ENCODE assay signal across 8 cellular contexts in genomic region chr3:128153156-128154011, GRCh38. TPM values are rescaled to one million over a fixed set of nuclear protein-coding genes. Genes with fewer than 3 reads are reported as not detected.
A peak's percentile ranks its signal among the peaks of the same experiment; 100 is the strongest.
DNase-seq lines count a peak whose midpoint lies in the region; TF ChIP-seq lines count a peak whose summit lies in the region.

TSS of gene EEFSEC (plus strand) at chr3:128153481. CDS start at chr3:128153508, 27 bp downstream.

- no peaks in the 10 kb centered on the region for H3K27me3 ChIP-seq in stomach

- no peak for TF ChIP-seq EP300 in stomach (IDR thresholded peaks at IDR 0.05)

- peaks cover 7% of the 10 kb centered on the region for H3K9me3 Mint-ChIP-seq in neural crest cell

- WGBS in stomach, 5 donors, result 0 to 1% (median 0%) methylated on average over 16 to 95 of the region's 95 CpGs

- TF ChIP-seq CTCF in LNCaP clone FGC (IDR thresholded peaks at IDR 0.05; ENCODE audit: control insufficient read depth, extremely low read depth, insufficient read depth), result no peak
- TF ChIP-seq CTCF in neural crest cell (conservative IDR thresholded peaks at IDR 0.05), result no peak
- TF ChIP-seq CTCF in stomach (IDR thresholded peaks at IDR 0.05), result peak in 1 of 7 experiments; percentile 17

- H3K4me1 ChIP-seq in ES-I3 (ENCODE audit: insufficient read depth, low read length), result no peaks in the 10 kb centered on the region
- peaks cover 6 to 18% (median 12%) of the 10 kb centered on the region in 4 donors for H3K4me1 ChIP-seq in stomach

- TF ChIP-seq POLR2A in Raji (IDR thresholded peaks at IDR 0.05; ENCODE audit: insufficient read depth, low read depth, low read length) (peak; percentile 79), stomach (IDR thresholded peaks at IDR 0.05) (no peak)

- intact Hi-C loops in stomach (cut with DNase I; ENCODE audit: low total_unique reads), result no loop called here

- peak within 1 kb of the TSS; percentile 81 for H3K9ac ChIP-seq in ES-I3 (ENCODE audit: low read depth, low read length)

- H3K4me3 Mint-ChIP-seq in neural crest cell, result peak within 1 kb of the TSS; percentile 95

- DNase-seq in H4 (ENCODE audit: low spot score), result peak; percentile 79
- DNase-seq in LNCaP clone FGC (ENCODE audit: low read depth), result peak; percentile 41
- peak; percentile 81 for DNase-seq in activated effector memory CD4-positive, alpha-beta T cell treated with Interleukin-2 at 50 U/mL for 16 hours
- peak; percentile 47 for DNase-seq in fibroblast of the conjunctiva (ENCODE audit: low read depth)
- peak; percentile 80 for DNase-seq in neural crest cell (ENCODE audit: low read depth, low spot score)
- DNase-seq in stomach, result peak; percentile 85

- H3K27me3 Mint-ChIP-seq in neural crest cell (ENCODE audit: low read depth), result peaks cover 29% of the 10 kb centered on the region

- H3K4me3 ChIP-seq in LNCaP clone FGC (ENCODE audit: low read depth, low read length) (peak within 1 kb of the TSS; percentile 77), stomach (peak within 1 kb of the TSS; percentile 83 to 99 (median 95))

- H3K4me1 Mint-ChIP-seq in neural crest cell, result peaks cover 10% of the 10 kb centered on the region

- peak within 1 kb of the TSS; percentile 88 to 96 (median 91) for H3K27ac ChIP-seq in stomach

- peak within 1 kb of the TSS; percentile 92 for H3K27ac Mint-ChIP-seq in neural crest cell (ENCODE audit: unreplicated experiment)

- H3K36me3 Mint-ChIP-seq in neural crest cell (ENCODE audit: low read depth), result peaks cover 25% of the 10 kb centered on the region

- H3K9me3 ChIP-seq in ES-I3 (ENCODE audit: control insufficient read depth, insufficient read depth, low read length) (no peaks in the 10 kb centered on the region), stomach (no peaks in the 10 kb centered on the region)

- H3K36me3 ChIP-seq in ES-I3 (ENCODE audit: insufficient read depth, low read length) (no peaks in the 10 kb centered on the region), stomach (peaks cover 0 to 18% (median 13%) of the 10 kb centered on the region in 4 donors)

RNA-seq across cellular contexts. Expression of gene EEFSEC, which starts in this region (rescaled TPM):
- 4.3 and 6.1 TPM in 2 replicates for total RNA-seq in H4 (2014; rRNA removed; shearing (Covaris generic))
- total RNA-seq in neural crest cell (20.2 and 23.4 TPM in 2 replicates), stomach (10 to 100 TPM in 4 of 5 donors, 1 to 10 TPM in 1; 5.0 to 39.1 (median 19.2) TPM)
- 10 to 100 TPM in 1 of 3 donors, 1 to 10 TPM in 2; 8.0 to 12.2 (median 9.2) TPM for polyA plus RNA-seq in stomach

Comparison
In these comparisons a context has a peak if more than half of its experiments do, and no peak if none do; other contexts are left out.
1. Peak in every context shown above with its lines: DNase-seq, H3K4me3 ChIP-seq and H3K27ac ChIP-seq.